19 cellular contexts compared by ENCODE assay signal in the genomic region with DNA sequence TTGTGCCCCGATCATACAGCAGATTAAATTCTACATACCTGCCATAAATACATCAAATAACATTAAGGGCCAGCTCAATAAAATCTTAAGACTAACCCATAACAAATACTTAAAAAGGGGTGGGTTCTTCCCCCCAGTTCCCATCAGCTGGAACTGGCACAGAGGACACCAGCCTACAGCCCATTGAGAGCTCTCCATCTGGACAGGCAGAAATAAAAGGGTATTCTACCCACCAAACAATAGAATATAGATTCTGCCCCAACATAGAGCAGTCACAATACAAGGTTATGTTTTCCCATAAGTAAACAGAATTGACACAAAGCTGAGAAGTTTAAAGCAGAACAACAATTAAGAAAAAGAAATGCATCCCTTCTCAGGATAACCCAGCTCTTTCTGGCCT. TPM values are rescaled to one million over a fixed set of nuclear protein-coding genes. Genes with fewer than 3 reads are reported as not detected.
"Had no signal": no experiment of that assay in that cellular context is flagged by ENCODE, and none has a peak within 500 bp of the region (broad histone marks: within the 10 kb centered on the region; RNA-seq: fewer than 3 reads in every experiment).

No MANE protein-coding gene starts in this region.

- H3K27me3 ChIP-seq: ascending aorta, neutrophil, upper lobe of right lung had no signal

- H3K4me3 ChIP-seq: ascending aorta, left ventricle myocardium inferior, thoracic aorta, upper lobe of right lung had no signal

- H3K9me3 Mint-ChIP-seq: memory B cell; naive thymus-derived CD8-positive, alpha-beta T cell had no signal

- H3K4me1 ChIP-seq: ascending aorta, left ventricle myocardium inferior, parathyroid adenoma, upper lobe of right lung had no signal

- H3K9me3 ChIP-seq: ascending aorta, left ventricle myocardium inferior, neutrophil, thoracic aorta, upper lobe of right lung had no signal

- H3K4me3 Mint-ChIP-seq: activated CD8-positive, alpha-beta memory T cell treated with anti-CD3 and anti-CD28 coated beads, Interleukin-2, amount 10 ng/mL, durations not matched to agents 7 days and 5 days; memory B cell; naive thymus-derived CD8-positive, alpha-beta T cell had no signal

- H3K27ac ChIP-seq: ascending aorta, left ventricle myocardium inferior, neutrophil, parathyroid adenoma, thoracic aorta, upper lobe of right lung had no signal

- H3K79me2 ChIP-seq: parathyroid adenoma had no signal

- H3K27me3 Mint-ChIP-seq: activated CD8-positive, alpha-beta memory T cell treated with anti-CD3 and anti-CD28 coated beads, Interleukin-2, amount 10 ng/mL, durations not matched to agents 7 days and 5 days; memory B cell; naive thymus-derived CD8-positive, alpha-beta T cell had no signal

- ATAC-seq: activated CD8-positive, alpha-beta memory T cell treated with anti-CD3 and anti-CD28 coated beads, Interleukin-2, amount 10 ng/mL, durations not matched to agents 7 days and 5 days; naive thymus-derived CD8-positive, alpha-beta T cell; upper lobe of right lung had no signal

- H3K27ac Mint-ChIP-seq: activated CD8-positive, alpha-beta memory T cell treated with anti-CD3 and anti-CD28 coated beads, Interleukin-2, amount 10 ng/mL, durations not matched to agents 7 days and 5 days; memory B cell had no signal

- DNase-seq: activated CD4-positive, CD25-positive, alpha-beta regulatory T cell treated with anti-CD3 and anti-CD28 coated beads, Interleukin-2, amount 50 U/mL, for 72 hours; activated CD8-positive, alpha-beta memory T cell treated with anti-CD3 and anti-CD28 coated beads, Interleukin-2, amount 10 ng/mL, durations not matched to agents 7 days and 5 days; activated gamma-delta T cell; activated T-cell treated with anti-CD3 and anti-CD28 coated beads, Interleukin-2, amount 50 U/mL, for 1 hour; left ventricle myocardium inferior; naive thymus-derived CD8-positive, alpha-beta T cell; stimulated activated CD4-positive, alpha-beta T cell treated with anti-CD3 and anti-CD28 coated beads, Interleukin-2, amount 100 ng/mL, for 48 hours; stimulated activated naive CD4-positive, alpha-beta T cell treated with Interleukin-2 at 50 U/mL for 16 hours; upper lobe of right lung had no signal

- H3K9ac ChIP-seq: parathyroid adenoma had no signal

- FAIRE-seq: bronchial epithelial cell, colon, endometrium, keratinocyte had no signal

- H2AFZ ChIP-seq: parathyroid adenoma had no signal

RNA-seq across cellular contexts. Expression of a gene that starts 49.7 kb away (rescaled TPM):
- total RNA-seq: ascending aorta, bronchial epithelial cell, left ventricle myocardium inferior, skeletal muscle tissue, thoracic aorta had no signal
- polyA plus RNA-seq: keratinocyte had no signal
